Comparison of ENCODE assay signal across 10 cellular contexts in the genomic region with DNA sequence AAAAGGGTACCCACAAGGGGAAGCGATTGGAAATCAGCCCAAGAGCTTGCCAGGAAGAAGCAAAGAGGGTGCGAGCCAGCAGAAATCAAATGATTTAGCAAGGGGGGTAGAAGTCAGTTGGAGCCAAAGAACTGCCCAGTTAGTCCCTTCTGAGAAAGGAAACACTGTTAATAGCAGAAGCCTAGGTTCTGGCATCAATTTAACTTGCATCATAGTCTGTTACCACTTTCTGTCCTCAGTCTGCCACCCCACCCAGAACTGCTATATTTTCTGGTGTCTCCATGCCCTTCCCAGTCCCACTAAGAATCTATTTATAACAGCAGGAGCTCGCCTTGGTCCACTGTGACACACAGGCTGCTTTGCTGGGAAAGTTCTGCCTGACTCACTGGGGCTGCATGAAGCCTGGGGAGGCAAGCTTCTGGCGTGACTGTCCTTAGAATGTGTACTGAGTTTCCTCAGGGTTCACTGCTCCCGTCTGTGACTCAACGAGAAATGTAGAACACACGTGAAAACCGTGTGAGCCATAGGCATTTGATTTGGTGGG.
DNase-seq lines count a peak whose midpoint lies in the region; ATAC-seq and TF ChIP-seq lines count a peak whose summit lies in the region.
"Had no signal": no experiment of that assay in that cellular context is flagged by ENCODE, and none has a peak within 500 bp of the region (broad histone marks: within the 10 kb centered on the region; RNA-seq: fewer than 3 reads in every experiment).

No MANE protein-coding gene starts in this region.

- H3K36me3 Mint-ChIP-seq in neural crest cell (ENCODE audit: low read depth): no peaks in the 10 kb centered on the region
- H3K36me3 Mint-ChIP-seq in naive thymus-derived CD4-positive, alpha-beta T cell: no peaks in the 10 kb centered on the region

- DNase-seq in A673 (ENCODE audit: low spot score) (peak; percentile 55), Panc1 (ENCODE audit: low read depth, low spot score) (peak; percentile 28), fibroblast of pulmonary artery (ENCODE audit: low read depth) (peak; percentile 96), neural crest cell (ENCODE audit: low read depth, low spot score) (no peak), SIG-M5 (lab: John Stamatoyannopoulos, UW) (no peak)
- DNase-seq in naive thymus-derived CD4-positive, alpha-beta T cell: no peak

- H3K27ac ChIP-seq in A673 (ENCODE audit: low read depth, low read length, poor library complexity, severe bottlenecking) (peak overlapping the region; percentile 40), Panc1 (ENCODE audit: low read length) (no peak overlapping the region)
- H3K27ac ChIP-seq in naive thymus-derived CD4-positive, alpha-beta T cell (ENCODE audit: low read depth, low read length): no peak overlapping the region
- H3K27ac ChIP-seq: HL-60 had no signal

- CTCF ChIA-PET in A673 (lab: Charles Lee) (no interaction called here), Panc1 (lab: Charles Lee) (no interaction called here)
- CTCF ChIA-PET in naive thymus-derived CD4-positive, alpha-beta T cell (lab: Charles Lee): no interaction called here

- H3K4me3 Mint-ChIP-seq in neural crest cell: no peak overlapping the region
- no peak overlapping the region for H3K4me3 Mint-ChIP-seq in naive thymus-derived CD4-positive, alpha-beta T cell
- H3K4me3 Mint-ChIP-seq: B cell had no signal

- no peak overlapping the region for H3K4me3 ChIP-seq in A673 (ENCODE audit: low read depth, low read length, poor library complexity, severe bottlenecking)
- H3K4me3 ChIP-seq in Panc1 (ENCODE audit: low read depth in 2 of 2, low read length in 2 of 2): no peak overlapping the region
- peak overlapping the region; percentile 10 for H3K4me3 ChIP-seq in fibroblast of pulmonary artery (replicated peaks; ENCODE audit: low read depth, low read length)
- no peak overlapping the region for H3K4me3 ChIP-seq in naive thymus-derived CD4-positive, alpha-beta T cell (ENCODE audit: low read length)

- H3K36me3 ChIP-seq in A673 (ENCODE audit: insufficient read depth, low read length, poor library complexity, severe bottlenecking) (no peaks in the 10 kb centered on the region), Panc1 (ENCODE audit: control insufficient read depth, insufficient read depth, low read length) (no peaks in the 10 kb centered on the region)
- no peaks in the 10 kb centered on the region for H3K36me3 ChIP-seq in naive thymus-derived CD4-positive, alpha-beta T cell (ENCODE audit: control insufficient read depth in 2 of 3, insufficient read depth in 3 of 3, low read length in 3 of 3)

- no peaks in the 10 kb centered on the region for H3K4me1 Mint-ChIP-seq in neural crest cell
- no peaks in the 10 kb centered on the region for H3K4me1 Mint-ChIP-seq in naive thymus-derived CD4-positive, alpha-beta T cell
- H3K4me1 Mint-ChIP-seq: B cell had no signal

- H3K27ac Mint-ChIP-seq in neural crest cell (ENCODE audit: unreplicated experiment): peak overlapping the region; percentile 90
- H3K27ac Mint-ChIP-seq in naive thymus-derived CD4-positive, alpha-beta T cell: no peak overlapping the region
- H3K27ac Mint-ChIP-seq: B cell had no signal

- H3K27me3 ChIP-seq in A673 (replicated peaks; ENCODE audit: insufficient read depth, low read depth, low read length, poor library complexity) (no peaks in the 10 kb centered on the region), Panc1 (ENCODE audit: control insufficient read depth, insufficient read depth, low read length) (no peaks in the 10 kb centered on the region)
- peaks cover 0 to 4% of the 10 kb centered on the region in 2 donors for H3K27me3 ChIP-seq in naive thymus-derived CD4-positive, alpha-beta T cell (ENCODE audit: control insufficient read depth in 2 of 2, insufficient read depth in 2 of 2, low read length in 2 of 2)

- in situ Hi-C loops in Panc1 (cut with HindIII; ENCODE audit: low pct_unique_long_range_greater_than_20kb, low sequenced_read_pairs): no loop called here

- no peak for TF ChIP-seq CTCF in A673 (conservative IDR thresholded peaks at IDR 0.05; ENCODE audit: low read depth, low read length)
- TF ChIP-seq CTCF in Panc1 (IDR thresholded peaks at IDR 0.05): no peak
- no peak for TF ChIP-seq CTCF in fibroblast of pulmonary artery (IDR thresholded peaks at IDR 0.05; ENCODE audit: low read length, missing control alignments)
- TF ChIP-seq CTCF in neural crest cell (conservative IDR thresholded peaks at IDR 0.05): no peak

- H3K9me3 ChIP-seq in A673 (ENCODE audit: low read depth, low read length, poor library complexity, severe bottlenecking) (no peaks in the 10 kb centered on the region), Panc1 (ENCODE audit: control insufficient read depth, insufficient read depth, low read depth, low read length) (no peaks in the 10 kb centered on the region)
- H3K9me3 ChIP-seq in naive thymus-derived CD4-positive, alpha-beta T cell (ENCODE audit: control insufficient read depth in 2 of 3, low read length in 3 of 3): no peaks in the 10 kb centered on the region

- no peaks in the 10 kb centered on the region for H3K27me3 Mint-ChIP-seq in neural crest cell (ENCODE audit: low read depth)
- peaks cover 5 to 31% (median 10%) of the 10 kb centered on the region in 5 donors for H3K27me3 Mint-ChIP-seq in naive thymus-derived CD4-positive, alpha-beta T cell

- intact Hi-C loops in A673 (cut with micrococcal nuclease; ENCODE audit: unreplicated experiment) (no loop called here), Panc1 (cut with micrococcal nuclease; ENCODE audit: unreplicated experiment) (no loop called here)
- intact Hi-C loops in naive thymus-derived CD4-positive, alpha-beta T cell (cut with micrococcal nuclease): no loop called here

- ATAC-seq in Panc1 (no peak), GM19397 (IDR thresholded peaks at IDR 0.05; ENCODE audit: unreplicated experiment) (no peak), GM21576 (IDR thresholded peaks at IDR 0.05; ENCODE audit: unreplicated experiment) (no peak)
- no peak for ATAC-seq in naive thymus-derived CD4-positive, alpha-beta T cell

- no TSS peak for BruUV-seq in A673 (replicated peaks; lab: Mats Ljungman, UMichigan)
- BruUV-seq in Panc1 (replicated peaks; lab: Mats Ljungman, UMichigan): no TSS peak

- H3K4me1 ChIP-seq in A673 (ENCODE audit: insufficient read depth, low read length, poor library complexity, severe bottlenecking) (peaks cover 11% of the 10 kb centered on the region), Panc1 (ENCODE audit: control insufficient read depth, insufficient read depth, low read length) (no peaks in the 10 kb centered on the region)
- no peaks in the 10 kb centered on the region for H3K4me1 ChIP-seq in naive thymus-derived CD4-positive, alpha-beta T cell (ENCODE audit: control insufficient read depth in 2 of 2, insufficient read depth in 2 of 2, low read length in 2 of 2)

- POLR2A ChIA-PET in A673 (lab: Charles Lee; ENCODE audit: low non-redundant PET): no interaction called here
- POLR2A ChIA-PET in Panc1 (lab: Charles Lee): no interaction called here
- POLR2A ChIA-PET in naive thymus-derived CD4-positive, alpha-beta T cell (lab: Charles Lee): no interaction called here

- H3K9me3 Mint-ChIP-seq in neural crest cell: no peaks in the 10 kb centered on the region
- no peaks in the 10 kb centered on the region for H3K9me3 Mint-ChIP-seq in naive thymus-derived CD4-positive, alpha-beta T cell

Comparison
In these comparisons a context has a peak if more than half of its experiments do, and no peak if none do; other contexts are left out.
1. DNase-seq: peak in A673 (single experiment), Panc1 (single experiment) and fibroblast of pulmonary artery (single experiment); none in neural crest cell (single experiment), naive thymus-derived CD4-positive, alpha-beta T cell (0 of 9) and SIG-M5 (single experiment).